8 cellular contexts compared by ENCODE assay signal in genomic region chr12:104402630-104403029, GRCh38. TPM values are rescaled to one million over a fixed set of nuclear protein-coding genes. Genes with fewer than 3 reads are reported as not detected.
"Had no signal": no experiment of that assay in that cellular context is flagged by ENCODE, and none has a peak within 500 bp of the region (broad histone marks: within the 10 kb centered on the region; RNA-seq: fewer than 3 reads in every experiment).

No MANE protein-coding gene starts in this region.

- H3K27me3 Mint-ChIP-seq: IgD-negative memory B cell had no signal

- H3K4me1 Mint-ChIP-seq: IgD-negative memory B cell had no signal

- H3K9me3 ChIP-seq: HAP-1 had no signal

- DNase-seq: GM23248, GOT3, H7, HFFc6 had no signal

- ATAC-seq: HCT116, HepG2 had no signal

- H3K27ac Mint-ChIP-seq: HFFc6, IgD-negative memory B cell had no signal

- H3K4me3 Mint-ChIP-seq: HFFc6, IgD-negative memory B cell had no signal

- H3K9me3 Mint-ChIP-seq: HFFc6, IgD-negative memory B cell had no signal

RNA-seq across cellular contexts. Expression of gene CHST11, which starts 54.1 kb away (rescaled TPM):
- total RNA-seq: HepG2 had no signal
